18 cellular contexts compared by ENCODE assay signal in the genomic region with DNA sequence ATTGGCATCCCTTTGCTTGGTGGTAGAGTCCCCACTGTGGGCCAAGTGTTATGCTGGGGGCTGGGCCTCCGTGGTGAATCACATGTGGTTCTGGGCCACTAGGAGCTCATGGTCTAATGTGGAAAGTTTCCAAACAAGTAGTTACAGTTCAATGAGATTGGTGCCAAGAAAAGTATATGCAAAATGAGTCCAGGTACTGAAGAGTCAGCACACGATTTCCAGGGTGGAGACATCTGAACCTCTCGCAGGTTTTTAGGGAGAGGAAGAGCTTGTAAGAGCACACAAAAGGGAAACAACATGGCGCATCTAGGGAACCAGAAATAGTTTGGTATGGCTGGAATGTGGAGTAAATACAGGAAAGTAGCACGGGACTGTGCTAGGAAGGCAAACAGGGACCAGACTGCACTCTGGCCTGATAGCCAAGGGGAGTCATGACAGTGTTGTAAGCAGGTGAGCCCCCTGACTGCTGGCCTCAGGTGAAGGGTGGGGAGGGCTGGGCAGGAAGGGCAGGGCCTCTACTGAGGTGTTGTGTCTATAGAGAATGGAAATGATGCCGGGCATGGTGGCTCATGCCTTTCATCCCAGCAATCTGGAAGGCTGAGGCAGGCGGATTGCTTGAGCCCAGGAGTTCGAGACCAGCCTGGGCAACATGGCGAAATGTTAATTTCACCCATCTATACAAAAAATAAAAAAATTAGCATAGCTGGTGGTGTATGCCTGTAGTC. TPM values are rescaled to one million over a fixed set of nuclear protein-coding genes. Genes with fewer than 3 reads are reported as not detected.
A peak's percentile ranks its signal among the peaks of the same experiment; 100 is the strongest.
DNase-seq lines count a peak whose midpoint lies in the region; ATAC-seq and TF ChIP-seq lines count a peak whose summit lies in the region.
"Had no signal": no experiment of that assay in that cellular context is flagged by ENCODE, and none has a peak within 500 bp of the region (broad histone marks: within the 10 kb centered on the region; RNA-seq: fewer than 3 reads in every experiment).

No MANE protein-coding gene starts in this region.

- H4K8ac ChIP-seq in mesendoderm (ENCODE audit: low read depth, low read length), result no peak overlapping the region

- no peak overlapping the region for H3K9ac ChIP-seq in mesendoderm (ENCODE audit: low read length)

- intact Hi-C loops in head of caudate nucleus (cut with DNase I), result loop anchor here (10.0 kb wide), 1 partner anchor 151 kb away; no protein-coding TSS in a partner anchor

- no CpG with 5 or more reads among the region's 9 CpGs for WGBS in mesendoderm (ENCODE audit: extremely low coverage, insufficient coverage, low lambda C conversion rate)

- peaks cover 6% of the 10 kb centered on the region for H3K36me3 ChIP-seq in mesendoderm (ENCODE audit: control insufficient read depth, insufficient read depth, low read length)

- no peak for TF ChIP-seq CTCF in AG10803 (conservative IDR thresholded peaks at IDR 0.05; ENCODE audit: low read length)
- TF ChIP-seq CTCF in astrocyte of the cerebellum (IDR thresholded peaks at IDR 0.05; ENCODE audit: low read depth, low read length, missing control alignments), result no peak

- no peak overlapping the region for H2BK5ac ChIP-seq in mesendoderm (ENCODE audit: low read length)

- in situ Hi-C loops in astrocyte of the cerebellum (cut with HindIII; ENCODE audit: low sequenced_read_pairs), result no loop called here

- H2BK120ac ChIP-seq in mesendoderm (ENCODE audit: low read depth, low read length), result no peak overlapping the region

- H3K23ac ChIP-seq in mesendoderm (ENCODE audit: low read length), result no peak overlapping the region

- no peak overlapping the region for H4K5ac ChIP-seq in mesendoderm (ENCODE audit: low read length)

- no peak overlapping the region for H3K18ac ChIP-seq in mesendoderm (ENCODE audit: low read length)

- no peak overlapping the region for H3K4ac ChIP-seq in mesendoderm (ENCODE audit: low read depth, low read length)

- H3K79me2 ChIP-seq in mesendoderm (ENCODE audit: control insufficient read depth, insufficient read depth, low read length), result no peaks in the 10 kb centered on the region

- H3K27ac ChIP-seq in mesendoderm (ENCODE audit: low read depth, low read length), result no peak overlapping the region
- H3K27ac ChIP-seq: ascending aorta, C4-2B, foreskin keratinocyte, psoas muscle had no signal

- no peak overlapping the region for H2AK5ac ChIP-seq in mesendoderm (ENCODE audit: low read length)

- no peaks in the 10 kb centered on the region for H3K27me3 ChIP-seq in mesendoderm (ENCODE audit: insufficient read depth, low read length, poor library complexity)
- H3K27me3 ChIP-seq: ascending aorta, foreskin keratinocyte had no signal

- no peak overlapping the region for H3K4me2 ChIP-seq in mesendoderm (ENCODE audit: low read length)

- DNase-seq in AG10803 (ENCODE audit: low read depth) (peak; percentile 29), astrocyte of the cerebellum (ENCODE audit: low read depth) (peak; percentile 19), fibroblast of peridontal ligament (ENCODE audit: extremely low read depth) (peak; percentile 13), myocyte (ENCODE audit: low read depth) (peak; percentile 24), head of caudate nucleus (no peak), mesendoderm (no peak)
- DNase-seq in effector CD8-positive, alpha-beta T cell (lab: John Stamatoyannopoulos, UW), result no peak
- DNase-seq: activated CD4-positive, alpha-beta T cell treated with anti-CD3 and anti-CD28 coated beads, Interleukin-2, amount 10 ng/mL, durations not matched to agents 7 days and 5 days; psoas muscle; stimulated activated CD4-positive, alpha-beta T cell treated with anti-CD3 and anti-CD28 coated beads, Interleukin-12 subunit alpha, Interleukin-12 subunit beta, amount 100 ng/mL, for 4 hours had no signal

- H3K56ac ChIP-seq in mesendoderm (ENCODE audit: low read length), result no peak overlapping the region

- H3K4me3 ChIP-seq in AG10803 (ENCODE audit: low read length), result no peak overlapping the region
- no peak overlapping the region for H3K4me3 ChIP-seq in astrocyte of the cerebellum (ENCODE audit: low read depth, low read length)
- no peak overlapping the region for H3K4me3 ChIP-seq in mesendoderm (ENCODE audit: low read length)
- H3K4me3 ChIP-seq: ascending aorta, psoas muscle had no signal

- H2BK15ac ChIP-seq in mesendoderm (replicated peaks; ENCODE audit: low read depth), result no peak overlapping the region

- ATAC-seq in GM18858 (IDR thresholded peaks at IDR 0.05; ENCODE audit: unreplicated experiment), result no peak

- H3K79me1 ChIP-seq in mesendoderm (ENCODE audit: low read length), result peaks cover 5% of the 10 kb centered on the region

- no peaks in the 10 kb centered on the region for H3K4me1 ChIP-seq in mesendoderm (ENCODE audit: control insufficient read depth, low read depth, low read length)
- H3K4me1 ChIP-seq: ascending aorta, foreskin keratinocyte had no signal

RNA-seq across cellular contexts. Expression of a gene that starts 12.6 kb away (rescaled TPM):
- total RNA-seq in myocyte, result 40.9 and 43.5 TPM in 2 replicates
- polyA plus RNA-seq in myocyte (2012), result 141 TPM
- polyA plus RNA-seq in mesendoderm (2013, experiment 1 of 2), result 235 TPM
- 238 TPM for polyA plus RNA-seq in mesendoderm (2013, experiment 2 of 2)

RNA-seq across cellular contexts. Expression of a gene that starts 12.7 kb away (rescaled TPM):
- total RNA-seq in myocyte, result 0.53 and 0.62 TPM in 2 replicates
- 7.4 TPM for polyA plus RNA-seq in myocyte (2012)
- 0.31 TPM for polyA plus RNA-seq in mesendoderm (2013, experiment 1 of 2)
- polyA plus RNA-seq in mesendoderm (2013, experiment 2 of 2), result 0.41 TPM
- total RNA-seq: ascending aorta, lower leg skin had no signal
- polyA plus RNA-seq: naive thymus-derived CD4-positive, alpha-beta T cell had no signal

RNA-seq across cellular contexts. Expression of a gene that starts 18.3 kb away (rescaled TPM):
- total RNA-seq in myocyte, result not detected in 2 replicates
- polyA plus RNA-seq in myocyte (2012), result 0.09 TPM
- polyA plus RNA-seq in mesendoderm (2013, experiment 1 of 2), result 2.7 TPM
- 2.7 TPM for polyA plus RNA-seq in mesendoderm (2013, experiment 2 of 2)
- total RNA-seq: A673; activated CD4-positive, alpha-beta T cell treated with anti-CD3 and anti-CD28 coated beads, Interleukin-2, amount 10 ng/mL, durations not matched to agents 7 days and 5 days; foreskin keratinocyte; H4; naive thymus-derived CD4-positive, alpha-beta T cell had no signal
- polyA plus RNA-seq: naive thymus-derived CD4-positive, alpha-beta T cell had no signal

Comparison
In these comparisons a context has a peak if more than half of its experiments do, and no peak if none do; other contexts are left out.
1. DNase-seq: peak in AG10803 (single experiment), astrocyte of the cerebellum (single experiment), fibroblast of peridontal ligament (single experiment) and myocyte (single experiment); none in head of caudate nucleus (0 of 42), mesendoderm (single experiment) and effector CD8-positive, alpha-beta T cell (single experiment).